In genomic region chr16:27625050-27625697, GRCh38 we compare ENCODE assay signal across 1 cellular context.
A peak's percentile ranks its signal among the peaks of the same experiment; 100 is the strongest.
TF ChIP-seq lines count a peak whose summit lies in the region.

No MANE protein-coding gene starts in this region.

TF ChIP-seq in IMR-90, 13 proteins besides CTCF, POLR2A, EP300 and RAD21:
- TF ChIP-seq CEBPB (IDR thresholded peaks at IDR 0.05; ENCODE audit: low read depth, low read length) (peak; percentile 76), RFX5 (IDR thresholded peaks at IDR 0.05; ENCODE audit: low read depth, low read length) (no peak)
